Comparison of ENCODE assay signal across 2 cellular contexts in genomic region chr12:114006482-114007425, GRCh38.
TF ChIP-seq lines count a peak whose summit lies in the region.

No MANE protein-coding gene starts in this region.

TF ChIP-seq in GM23338, 12 proteins besides CTCF, POLR2A, EP300 and RAD21:
- TF ChIP-seq ZNF462 (CRISPR knock-in tag; IDR thresholded peaks at IDR 0.05) = no peak
- TF ChIP-seq ZNF114 (CRISPR knock-in tag; IDR thresholded peaks at IDR 0.05) = no peak
- TF ChIP-seq, protein P1, sequence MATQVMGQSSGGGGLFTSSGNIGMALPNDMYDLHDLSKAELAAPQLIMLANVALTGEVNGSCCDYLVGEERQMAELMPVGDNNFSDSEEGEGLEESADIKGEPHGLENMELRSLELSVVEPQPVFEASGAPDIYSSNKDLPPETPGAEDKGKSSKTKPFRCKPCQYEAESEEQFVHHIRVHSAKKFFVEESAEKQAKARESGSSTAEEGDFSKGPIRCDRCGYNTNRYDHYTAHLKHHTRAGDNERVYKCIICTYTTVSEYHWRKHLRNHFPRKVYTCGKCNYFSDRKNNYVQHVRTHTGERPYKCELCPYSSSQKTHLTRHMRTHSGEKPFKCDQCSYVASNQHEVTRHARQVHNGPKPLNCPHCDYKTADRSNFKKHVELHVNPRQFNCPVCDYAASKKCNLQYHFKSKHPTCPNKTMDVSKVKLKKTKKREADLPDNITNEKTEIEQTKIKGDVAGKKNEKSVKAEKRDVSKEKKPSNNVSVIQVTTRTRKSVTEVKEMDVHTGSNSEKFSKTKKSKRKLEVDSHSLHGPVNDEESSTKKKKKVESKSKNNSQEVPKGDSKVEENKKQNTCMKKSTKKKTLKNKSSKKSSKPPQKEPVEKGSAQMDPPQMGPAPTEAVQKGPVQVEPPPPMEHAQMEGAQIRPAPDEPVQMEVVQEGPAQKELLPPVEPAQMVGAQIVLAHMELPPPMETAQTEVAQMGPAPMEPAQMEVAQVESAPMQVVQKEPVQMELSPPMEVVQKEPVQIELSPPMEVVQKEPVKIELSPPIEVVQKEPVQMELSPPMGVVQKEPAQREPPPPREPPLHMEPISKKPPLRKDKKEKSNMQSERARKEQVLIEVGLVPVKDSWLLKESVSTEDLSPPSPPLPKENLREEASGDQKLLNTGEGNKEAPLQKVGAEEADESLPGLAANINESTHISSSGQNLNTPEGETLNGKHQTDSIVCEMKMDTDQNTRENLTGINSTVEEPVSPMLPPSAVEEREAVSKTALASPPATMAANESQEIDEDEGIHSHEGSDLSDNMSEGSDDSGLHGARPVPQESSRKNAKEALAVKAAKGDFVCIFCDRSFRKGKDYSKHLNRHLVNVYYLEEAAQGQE (IDR thresholded peaks at IDR 0.05; ENCODE audit: unreplicated experiment) = no peak

TF ChIP-seq in K562, 482 proteins besides CTCF, POLR2A, EP300 and RAD21 (continued from another document):
- TF ChIP-seq ZNF561 (CRISPR knock-in tag; conservative IDR thresholded peaks at IDR 0.05) (no peak), CREM (IDR thresholded peaks at IDR 0.05; ENCODE audit: low read depth) (no peak), PREB (CRISPR knock-in tag; IDR thresholded peaks at IDR 0.05) (no peak), ARID1B (IDR thresholded peaks at IDR 0.05) (no peak), CBX1 (IDR thresholded peaks at IDR 0.05; ENCODE audit: low read depth) (no peak), ZFX (CRISPR knock-in tag; IDR thresholded peaks at IDR 0.05) (no peak)
- TF ChIP-seq, protein P2, sequence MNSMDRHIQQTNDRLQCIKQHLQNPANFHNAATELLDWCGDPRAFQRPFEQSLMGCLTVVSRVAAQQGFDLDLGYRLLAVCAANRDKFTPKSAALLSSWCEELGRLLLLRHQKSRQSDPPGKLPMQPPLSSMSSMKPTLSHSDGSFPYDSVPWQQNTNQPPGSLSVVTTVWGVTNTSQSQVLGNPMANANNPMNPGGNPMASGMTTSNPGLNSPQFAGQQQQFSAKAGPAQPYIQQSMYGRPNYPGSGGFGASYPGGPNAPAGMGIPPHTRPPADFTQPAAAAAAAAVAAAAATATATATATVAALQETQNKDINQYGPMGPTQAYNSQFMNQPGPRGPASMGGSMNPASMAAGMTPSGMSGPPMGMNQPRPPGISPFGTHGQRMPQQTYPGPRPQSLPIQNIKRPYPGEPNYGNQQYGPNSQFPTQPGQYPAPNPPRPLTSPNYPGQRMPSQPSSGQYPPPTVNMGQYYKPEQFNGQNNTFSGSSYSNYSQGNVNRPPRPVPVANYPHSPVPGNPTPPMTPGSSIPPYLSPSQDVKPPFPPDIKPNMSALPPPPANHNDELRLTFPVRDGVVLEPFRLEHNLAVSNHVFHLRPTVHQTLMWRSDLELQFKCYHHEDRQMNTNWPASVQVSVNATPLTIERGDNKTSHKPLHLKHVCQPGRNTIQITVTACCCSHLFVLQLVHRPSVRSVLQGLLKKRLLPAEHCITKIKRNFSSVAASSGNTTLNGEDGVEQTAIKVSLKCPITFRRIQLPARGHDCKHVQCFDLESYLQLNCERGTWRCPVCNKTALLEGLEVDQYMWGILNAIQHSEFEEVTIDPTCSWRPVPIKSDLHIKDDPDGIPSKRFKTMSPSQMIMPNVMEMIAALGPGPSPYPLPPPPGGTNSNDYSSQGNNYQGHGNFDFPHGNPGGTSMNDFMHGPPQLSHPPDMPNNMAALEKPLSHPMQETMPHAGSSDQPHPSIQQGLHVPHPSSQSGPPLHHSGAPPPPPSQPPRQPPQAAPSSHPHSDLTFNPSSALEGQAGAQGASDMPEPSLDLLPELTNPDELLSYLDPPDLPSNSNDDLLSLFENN (IDR thresholded peaks at IDR 0.05; ENCODE audit: low read depth in 2 of 2, low read length in 2 of 2) = no peak
- TF ChIP-seq, protein P3, sequence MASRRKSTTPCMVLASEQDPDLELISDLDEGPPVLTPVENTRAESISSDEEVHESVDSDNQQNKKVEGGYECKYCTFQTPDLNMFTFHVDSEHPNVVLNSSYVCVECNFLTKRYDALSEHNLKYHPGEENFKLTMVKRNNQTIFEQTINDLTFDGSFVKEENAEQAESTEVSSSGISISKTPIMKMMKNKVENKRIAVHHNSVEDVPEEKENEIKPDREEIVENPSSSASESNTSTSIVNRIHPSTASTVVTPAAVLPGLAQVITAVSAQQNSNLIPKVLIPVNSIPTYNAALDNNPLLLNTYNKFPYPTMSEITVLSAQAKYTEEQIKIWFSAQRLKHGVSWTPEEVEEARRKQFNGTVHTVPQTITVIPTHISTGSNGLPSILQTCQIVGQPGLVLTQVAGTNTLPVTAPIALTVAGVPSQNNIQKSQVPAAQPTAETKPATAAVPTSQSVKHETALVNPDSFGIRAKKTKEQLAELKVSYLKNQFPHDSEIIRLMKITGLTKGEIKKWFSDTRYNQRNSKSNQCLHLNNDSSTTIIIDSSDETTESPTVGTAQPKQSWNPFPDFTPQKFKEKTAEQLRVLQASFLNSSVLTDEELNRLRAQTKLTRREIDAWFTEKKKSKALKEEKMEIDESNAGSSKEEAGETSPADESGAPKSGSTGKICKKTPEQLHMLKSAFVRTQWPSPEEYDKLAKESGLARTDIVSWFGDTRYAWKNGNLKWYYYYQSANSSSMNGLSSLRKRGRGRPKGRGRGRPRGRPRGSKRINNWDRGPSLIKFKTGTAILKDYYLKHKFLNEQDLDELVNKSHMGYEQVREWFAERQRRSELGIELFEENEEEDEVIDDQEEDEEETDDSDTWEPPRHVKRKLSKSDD (conservative IDR thresholded peaks at IDR 0.05; ENCODE audit: low read length) = no peak
TF ChIP-seq in K562: peak in this region for 0.
